17 cellular contexts compared by ENCODE assay signal in genomic region chr18:70640336-70640887, GRCh38.
"Had no signal": no experiment of that assay in that cellular context is flagged by ENCODE, and none has a peak within 500 bp of the region (broad histone marks: within the 10 kb centered on the region; RNA-seq: fewer than 3 reads in every experiment).

No MANE protein-coding gene starts in this region.

- H3K9me3 Mint-ChIP-seq: endodermal cell, neural progenitor cell had no signal

- H3K4me3 ChIP-seq: ascending aorta, breast epithelium, heart left ventricle, lower lobe of right lung, neural progenitor cell, right lobe of liver, smooth muscle cell, upper lobe of right lung had no signal

- H3K9me3 ChIP-seq: ascending aorta, breast epithelium, lower lobe of right lung, right lobe of liver, upper lobe of right lung had no signal

- H3K36me3 Mint-ChIP-seq: neural progenitor cell had no signal

- H3K4me1 Mint-ChIP-seq: activated T-helper 17 cell treated with anti-CD3 and anti-CD28 coated beads, Interleukin-2, amount 50 U/mL, for 72 hours; endodermal cell had no signal

- DNase-seq: activated CD4-positive, alpha-beta T cell treated with anti-CD3 and anti-CD28 coated beads for 4 hours; activated CD8-positive, alpha-beta memory T cell treated with anti-CD3 and anti-CD28 coated beads, Interleukin-2, amount 50 U/mL, for 48 hours; endodermal cell; heart left ventricle; left cardiac atrium; lower lobe of right lung; right lobe of liver; stimulated activated CD4-positive, alpha-beta T cell treated with anti-CD3 and anti-CD28 coated beads, Interleukin-4, amount 100 ng/mL, for 4 hours; stimulated activated CD8-positive, alpha-beta memory T cell treated with anti-CD3 and anti-CD28 coated beads, Interleukin-4, amount 100 ng/mL, for 48 hours; stimulated activated naive CD4-positive, alpha-beta T cell treated with Interleukin-2 at 50 U/mL for 16 hours; T-helper 1 cell; upper lobe of right lung had no signal

- H3K27ac Mint-ChIP-seq: activated T-helper 17 cell treated with anti-CD3 and anti-CD28 coated beads, Interleukin-2, amount 50 U/mL, for 72 hours; endodermal cell; neural progenitor cell had no signal

- ATAC-seq: activated T-helper 17 cell treated with anti-CD3 and anti-CD28 coated beads, Interleukin-2, amount 50 U/mL, for 72 hours; heart left ventricle; left cardiac atrium; lower lobe of right lung; right lobe of liver; upper lobe of right lung had no signal

- H3K4me3 Mint-ChIP-seq: activated T-helper 17 cell treated with anti-CD3 and anti-CD28 coated beads, Interleukin-2, amount 50 U/mL, for 72 hours; endodermal cell; neural progenitor cell had no signal

- H3K27me3 Mint-ChIP-seq: activated T-helper 17 cell treated with anti-CD3 and anti-CD28 coated beads, Interleukin-2, amount 50 U/mL, for 72 hours had no signal

- H3K27ac ChIP-seq: ascending aorta, breast epithelium, heart left ventricle, lower lobe of right lung, neural progenitor cell, right lobe of liver, upper lobe of right lung had no signal

- H3K4me1 ChIP-seq: ascending aorta, breast epithelium, heart left ventricle, lower lobe of right lung, neural progenitor cell, right lobe of liver, upper lobe of right lung had no signal

- H3K36me3 ChIP-seq: ascending aorta, breast epithelium, heart left ventricle, lower lobe of right lung, neural progenitor cell, right lobe of liver, upper lobe of right lung had no signal

- H3K27me3 ChIP-seq: ascending aorta, breast epithelium, heart left ventricle, neural progenitor cell, right lobe of liver, upper lobe of right lung had no signal
